In genomic region chr10:16441106-16441850, GRCh38 we compare ENCODE assay signal across 1 cellular context.
TF ChIP-seq lines count a peak whose summit lies in the region.

No MANE protein-coding gene starts in this region.

TF ChIP-seq in HCT116, 20 proteins besides CTCF, POLR2A, EP300 and RAD21 (continued from another document):
- TF ChIP-seq SIN3A (IDR thresholded peaks at IDR 0.05; ENCODE audit: low read depth) (no peak), EZH2 (IDR thresholded peaks at IDR 0.05) (no peak), YY1 (IDR thresholded peaks at IDR 0.05; ENCODE audit: extremely low read depth, insufficient replicate concordance, low read depth, low read length) (no peak), ZFX (IDR thresholded peaks at IDR 0.05) (no peak), SP1 (IDR thresholded peaks at IDR 0.05; ENCODE audit: low read depth) (no peak)
TF ChIP-seq in HCT116: peak in this region for 0.
